In genomic region chr16:56547120-56547948, GRCh38 we compare ENCODE assay signal across 9 cellular contexts. TPM values are rescaled to one million over a fixed set of nuclear protein-coding genes. Genes with fewer than 3 reads are reported as not detected.
A peak's percentile ranks its signal among the peaks of the same experiment; 100 is the strongest.
DNase-seq lines count a peak whose midpoint lies in the region; ATAC-seq and TF ChIP-seq lines count a peak whose summit lies in the region.
"Had no signal": no experiment of that assay in that cellular context is flagged by ENCODE, and none has a peak within 500 bp of the region (broad histone marks: within the 10 kb centered on the region; RNA-seq: fewer than 3 reads in every experiment).

No MANE protein-coding gene starts in this region.

- no peak for TF ChIP-seq POLR2A in GM18505 (IDR thresholded peaks at IDR 0.05; ENCODE audit: borderline replicate concordance, extremely low read depth, insufficient read depth, insufficient read length)

- peaks cover 16% of the 10 kb centered on the region for H3K4me1 Mint-ChIP-seq in activated T-cell treated with anti-CD3 and anti-CD28 coated beads, Interleukin-2, amount 50 U/mL, for 4 hours (ENCODE audit: low read depth)

- H3K4me3 ChIP-seq in mesodermal cell (ENCODE audit: extremely low read depth, insufficient read depth, low read length, poor library complexity, severe bottlenecking): no peak overlapping the region

- H3K9me3 ChIP-seq in mesodermal cell (ENCODE audit: control insufficient read depth, low read length): no peaks in the 10 kb centered on the region

- H3K27ac ChIP-seq in mesodermal cell (ENCODE audit: low read depth, low read length, severe bottlenecking): peak overlapping the region; percentile 84

- peaks cover 21% of the 10 kb centered on the region for H3K4me1 ChIP-seq in mesodermal cell (ENCODE audit: control insufficient read depth, insufficient read depth, low read length, poor library complexity, severe bottlenecking)

- no peaks in the 10 kb centered on the region for H3K36me3 Mint-ChIP-seq in activated T-cell treated with anti-CD3 and anti-CD28 coated beads, Interleukin-2, amount 50 U/mL, for 4 hours (ENCODE audit: insufficient read depth)

- WGBS in mesodermal cell (ENCODE audit: insufficient coverage in 2 of 2), 2 experiments: 24 to 25% methylated on average over 10 to 11 of the region's 12 CpGs

- H3K9me3 Mint-ChIP-seq in activated T-cell treated with anti-CD3 and anti-CD28 coated beads, Interleukin-2, amount 50 U/mL, for 4 hours: no peaks in the 10 kb centered on the region

- no peaks in the 10 kb centered on the region for H3K36me3 ChIP-seq in mesodermal cell (ENCODE audit: control insufficient read depth, insufficient read depth, low read length)

- no peak for ATAC-seq in GM18505 (IDR thresholded peaks at IDR 0.05; ENCODE audit: unreplicated experiment)
- ATAC-seq in activated T-cell treated with anti-CD3 and anti-CD28 coated beads, Interleukin-2, amount 50 U/mL, for 4 hours: no peak

- no peak overlapping the region for H3K4me3 Mint-ChIP-seq in activated T-cell treated with anti-CD3 and anti-CD28 coated beads, Interleukin-2, amount 50 U/mL, for 4 hours

- DNase-seq in COLO829 (ENCODE audit: low spot score) (peak; percentile 66), M059J (ENCODE audit: low read depth) (peak; percentile 85), cerebellar cortex (ENCODE audit: low spot score) (peak; percentile 39), KG1 (lab: John Stamatoyannopoulos, UW) (no peak)
- no peak for DNase-seq in activated T-cell treated with anti-CD3 and anti-CD28 coated beads, Interleukin-2, amount 50 U/mL, for 4 hours
- DNase-seq in stimulated activated CD4-positive, alpha-beta T cell treated with anti-CD3 and anti-CD28 coated beads, Interleukin-4, amount 100 ng/mL, for 4 hours: no peak
- DNase-seq: activated CD4-positive, alpha-beta T cell treated with anti-CD3 and anti-CD28 coated beads for 48 hours had no signal

- peaks cover 2% of the 10 kb centered on the region for H3K27me3 Mint-ChIP-seq in activated T-cell treated with anti-CD3 and anti-CD28 coated beads, Interleukin-2, amount 50 U/mL, for 4 hours (ENCODE audit: low read depth)

RNA-seq across cellular contexts. Expression of gene MT4, which starts 17.5 kb away (rescaled TPM):
- not detected in 2 replicates for total RNA-seq in M059J (2014; rRNA removed; shearing (Covaris generic))
- polyA plus RNA-seq in mesodermal cell (2013, experiment 1 of 2): not detected
- polyA plus RNA-seq in mesodermal cell (2013, experiment 2 of 2): not detected
- total RNA-seq in activated T-cell treated with anti-CD3 and anti-CD28 coated beads, Interleukin-2, amount 50 U/mL, for 4 hours: not detected

RNA-seq across cellular contexts. Expression of gene BBS2, which starts 27.5 kb away (rescaled TPM):
- total RNA-seq in M059J (2014; rRNA removed; shearing (Covaris generic)): 60.4 and 62.6 TPM in 2 replicates
- polyA plus RNA-seq in mesodermal cell (2013, experiment 1 of 2): 49.7 TPM
- polyA plus RNA-seq in mesodermal cell (2013, experiment 2 of 2): 50.2 TPM
- 1 to 10 TPM; 6.2 to 8.2 (median 8.0) TPM for total RNA-seq in activated T-cell treated with anti-CD3 and anti-CD28 coated beads, Interleukin-2, amount 50 U/mL, for 4 hours

RNA-seq across cellular contexts. Expression of gene MT3, which starts 42.0 kb away (rescaled TPM):
- not detected in 2 replicates for total RNA-seq in M059J (2014; rRNA removed; shearing (Covaris generic))
- polyA plus RNA-seq in mesodermal cell (2013, experiment 1 of 2): not detected
- not detected for polyA plus RNA-seq in mesodermal cell (2013, experiment 2 of 2)
- total RNA-seq in activated T-cell treated with anti-CD3 and anti-CD28 coated beads, Interleukin-2, amount 50 U/mL, for 4 hours: under 1 TPM in 1 of 3 donors, not detected in 2; 0.35 TPM

Comparison
In these comparisons a context has a peak if more than half of its experiments do, and no peak if none do; other contexts are left out.
1. DNase-seq: peak in COLO829 (single experiment), M059J (single experiment) and cerebellar cortex (single experiment); none in KG1 (single experiment), activated T-cell treated with anti-CD3 and anti-CD28 coated beads, Interleukin-2, amount 50 U/mL, for 4 hours (single experiment) and stimulated activated CD4-positive, alpha-beta T cell treated with anti-CD3 and anti-CD28 coated beads, Interleukin-4, amount 100 ng/mL, for 4 hours (0 of 2).